Comparison of ENCODE assay signal across 30 cellular contexts in the genomic region with DNA sequence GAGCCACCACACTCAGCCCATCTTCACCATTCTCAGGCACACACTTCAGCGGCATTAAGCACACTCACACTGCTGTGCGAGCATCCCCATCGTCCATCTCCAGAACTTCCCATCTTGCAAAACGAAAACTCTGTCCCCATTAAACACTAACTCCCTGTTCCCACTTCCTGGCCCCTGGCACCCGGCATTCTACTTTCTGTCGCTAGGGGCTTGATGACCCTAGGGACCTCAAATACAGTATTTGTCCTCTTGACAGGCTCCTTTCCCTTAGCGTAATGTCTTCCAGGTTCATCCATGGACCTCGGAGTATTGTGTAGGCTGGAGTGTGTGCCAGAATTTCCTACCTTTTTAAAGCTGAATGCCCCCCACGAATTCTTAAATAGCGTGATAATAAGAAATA.
"Had no signal": no experiment of that assay in that cellular context is flagged by ENCODE, and none has a peak within 500 bp of the region (broad histone marks: within the 10 kb centered on the region; RNA-seq: fewer than 3 reads in every experiment).

No MANE protein-coding gene starts in this region.

- H3K9me3 Mint-ChIP-seq: activated T-helper 1 cell treated with anti-CD3 and anti-CD28 coated beads, Interleukin-12 subunit alpha, Interleukin-12 subunit beta, Interleukin-2, Interleukin-4 antibody, amounts not matched to agents 30 ng/mL and 10 ng/mL and 1 ng/mL, durations not matched to agents 14 hours and 24 hours and 36 hours; natural killer cell treated with Interleukin-12 subunit alpha and Interleukin-12 subunit beta and Interleukin-15 and Interleukin-18, amount 100 ng/mL, for 72 hours had no signal

- H3K36me3 Mint-ChIP-seq: natural killer cell treated with Interleukin-12 subunit alpha and Interleukin-12 subunit beta and Interleukin-15 and Interleukin-18, amount 100 ng/mL, for 72 hours had no signal

- FAIRE-seq: colon, endometrium had no signal

- H3K36me3 ChIP-seq: esophagus squamous epithelium, left lung, lower lobe of right lung, spleen, transverse colon, WERI-Rb-1 had no signal

- ATAC-seq: activated CD4-positive, CD25-positive, alpha-beta regulatory T cell treated with anti-CD3 and anti-CD28 coated beads, Interleukin-2, amount 50 U/mL, for 24 hours; left lung; lower lobe of right lung; mucosa of descending colon; natural killer cell treated with Interleukin-12 subunit alpha and Interleukin-12 subunit beta and Interleukin-15 and Interleukin-18, amount 100 ng/mL, for 72 hours; right cardiac atrium; stimulated activated naive CD8-positive, alpha-beta T cell treated with anti-CD3 and anti-CD28 coated beads, Interleukin-15, Interleukin-2, amounts not matched to agents 100 U/mL and 50 U/mL, for 24 hours; T-helper 17 cell had no signal

- H3K27ac ChIP-seq: epithelial cell of prostate, esophagus squamous epithelium, left lung, lower lobe of right lung, spleen, testis had no signal

- H3K4me3 Mint-ChIP-seq: activated T-helper 1 cell treated with anti-CD3 and anti-CD28 coated beads, Interleukin-12 subunit alpha, Interleukin-12 subunit beta, Interleukin-2, Interleukin-4 antibody, amounts not matched to agents 30 ng/mL and 10 ng/mL and 1 ng/mL, durations not matched to agents 14 hours and 24 hours and 36 hours; natural killer cell treated with Interleukin-12 subunit alpha and Interleukin-12 subunit beta and Interleukin-15 and Interleukin-18, amount 100 ng/mL, for 72 hours; T-helper 17 cell had no signal

- H3K27me3 ChIP-seq: testis had no signal

- H3K27ac Mint-ChIP-seq: activated T-helper 1 cell treated with anti-CD3 and anti-CD28 coated beads, Interleukin-12 subunit alpha, Interleukin-12 subunit beta, Interleukin-2, Interleukin-4 antibody, amounts not matched to agents 30 ng/mL and 10 ng/mL and 1 ng/mL, durations not matched to agents 14 hours and 24 hours and 36 hours; natural killer cell treated with Interleukin-12 subunit alpha and Interleukin-12 subunit beta and Interleukin-15 and Interleukin-18, amount 100 ng/mL, for 72 hours; T-helper 17 cell had no signal

- H3K4me3 ChIP-seq: esophagus squamous epithelium, left lung, lower lobe of right lung, mucosa of descending colon, spleen, testis, transverse colon had no signal

- H3K9me3 ChIP-seq: esophagus squamous epithelium, left lung, lower lobe of right lung, mucosa of descending colon, spleen, testis, transverse colon had no signal

- DNase-seq: activated CD4-positive, alpha-beta T cell treated with anti-CD3 and anti-CD28 coated beads for 48 hours; activated CD4-positive, alpha-beta T cell treated with anti-CD3 and anti-CD28 coated beads, Interleukin-2, amount 50 U/mL, for 48 hours; activated CD8-positive, alpha-beta memory T cell treated with anti-CD3 and anti-CD28 coated beads for 24 hours; activated gamma-delta T cell; activated naive CD4-positive, alpha-beta T cell treated with anti-CD3 and anti-CD28 coated beads, Interleukin-2, amount 50 U/mL, for 16 hours; anterior cingulate cortex; dermis blood vessel endothelial cell; effector CD4-positive, alpha-beta T cell; esophagus squamous epithelium; foreskin melanocyte; kidney glomerular epithelial cell; left lung; lower lobe of right lung; posterior cingulate gyrus; spleen; stimulated activated CD4-positive, alpha-beta T cell treated with anti-CD3 and anti-CD28 coated beads, Interleukin-2, amount 100 ng/mL, for 48 hours; stimulated activated naive CD8-positive, alpha-beta T cell treated with anti-CD3 and anti-CD28 coated beads, Interleukin-15, Interleukin-2, amounts not matched to agents 100 U/mL and 50 U/mL, for 24 hours; T-helper 17 cell; T1000; testis; transverse colon; WERI-Rb-1 had no signal
